ENCODE assay signal across 2 cellular contexts in genomic region chr6:112155900-112156299, GRCh38.
TF ChIP-seq lines count a peak whose summit lies in the region.

No MANE protein-coding gene starts in this region.

TF ChIP-seq in SK-N-SH, 30 proteins besides CTCF, POLR2A, EP300 and RAD21 (continued from another document):
- TF ChIP-seq FOXM1 (IDR thresholded peaks at IDR 0.05; ENCODE audit: low read depth) (no peak), JUND (IDR thresholded peaks at IDR 0.05) (no peak), IRF3 (IDR thresholded peaks at IDR 0.05; ENCODE audit: low read depth, low read length) (no peak), ZBTB33 (IDR thresholded peaks at IDR 0.05; ENCODE audit: borderline replicate concordance, low read depth) (no peak), USF2 (IDR thresholded peaks at IDR 0.05; ENCODE audit: borderline replicate concordance, low read depth, low read length) (no peak), GATA2 (CRISPR knock-in tag; IDR thresholded peaks at IDR 0.05) (no peak)

TF ChIP-seq in SK-N-SH treated with all-trans-retinoic acid at 6 μM for 48 hours, 23 proteins besides CTCF, POLR2A, EP300 and RAD21 (continued from another document):
- TF ChIP-seq PATZ1 (CRISPR knock-in tag; IDR thresholded peaks at IDR 0.05; ENCODE audit: borderline replicate concordance) (no peak), PPARA (CRISPR knock-in tag; IDR thresholded peaks at IDR 0.05; ENCODE audit: borderline replicate concordance) (no peak), ZFP30 (CRISPR knock-in tag; IDR thresholded peaks at IDR 0.05) (no peak), ZNF70 (CRISPR knock-in tag; IDR thresholded peaks at IDR 0.05) (no peak), OSR1 (CRISPR knock-in tag; IDR thresholded peaks at IDR 0.05) (no peak), ZNF8 (CRISPR knock-in tag; IDR thresholded peaks at IDR 0.05) (no peak), GLIS3 (CRISPR knock-in tag; IDR thresholded peaks at IDR 0.05) (no peak), ISL1 (CRISPR knock-in tag; IDR thresholded peaks at IDR 0.05) (no peak), CREB5 (CRISPR knock-in tag; IDR thresholded peaks at IDR 0.05; ENCODE audit: low read depth) (no peak), ARNTL (CRISPR knock-in tag; IDR thresholded peaks at IDR 0.05; ENCODE audit: borderline replicate concordance, low read depth) (no peak), CSDC2 (CRISPR knock-in tag; IDR thresholded peaks at IDR 0.05) (no peak), ZC3H10 (CRISPR knock-in tag; IDR thresholded peaks at IDR 0.05) (no peak)
